In genomic region chr16:75429621-75430403, GRCh38 we compare ENCODE assay signal across 23 cellular contexts. TPM values are rescaled to one million over a fixed set of nuclear protein-coding genes. Genes with fewer than 3 reads are reported as not detected.
DNase-seq lines count a peak whose midpoint lies in the region; TF ChIP-seq lines count a peak whose summit lies in the region.
"Had no signal": no experiment of that assay in that cellular context is flagged by ENCODE, and none has a peak within 500 bp of the region (broad histone marks: within the 10 kb centered on the region; RNA-seq: fewer than 3 reads in every experiment).

No MANE protein-coding gene starts in this region.

- peaks cover 7% of the 10 kb centered on the region for H3K36me3 Mint-ChIP-seq in activated naive CD4-positive, alpha-beta T cell treated with anti-CD3 and anti-CD28 coated beads, Interleukin-2, amount 10 ng/mL, durations not matched to agents 7 days and 5 days
- peaks cover 9% of the 10 kb centered on the region for H3K36me3 Mint-ChIP-seq in activated T-helper 1 cell treated with anti-CD3 and anti-CD28 coated beads, Interleukin-12 subunit alpha, Interleukin-12 subunit beta, Interleukin-2, Interleukin-4 antibody, amounts not matched to agents 30 ng/mL and 10 ng/mL and 1 ng/mL, durations not matched to agents 14 hours and 24 hours and 36 hours (ENCODE audit: low read depth)
- H3K36me3 Mint-ChIP-seq in osteocyte (ENCODE audit: unreplicated experiment), result peaks cover 12% of the 10 kb centered on the region
- peaks cover 13% of the 10 kb centered on the region for H3K36me3 Mint-ChIP-seq in activated CD4-positive, alpha-beta memory T cell treated with anti-CD3 and anti-CD28 coated beads, Interleukin-2, amount 10 ng/mL, durations not matched to agents 7 days and 5 days (ENCODE audit: low read depth)

- H3K27ac Mint-ChIP-seq in activated naive CD4-positive, alpha-beta T cell treated with anti-CD3 and anti-CD28 coated beads, Interleukin-2, amount 10 ng/mL, durations not matched to agents 7 days and 5 days, result peak overlapping the region; percentile 19
- no peak overlapping the region for H3K27ac Mint-ChIP-seq in activated T-helper 1 cell treated with anti-CD3 and anti-CD28 coated beads, Interleukin-12 subunit alpha, Interleukin-12 subunit beta, Interleukin-2, Interleukin-4 antibody, amounts not matched to agents 30 ng/mL and 10 ng/mL and 1 ng/mL, durations not matched to agents 14 hours and 24 hours and 36 hours
- H3K27ac Mint-ChIP-seq in osteocyte (ENCODE audit: unreplicated experiment), result no peak overlapping the region
- H3K27ac Mint-ChIP-seq in activated CD4-positive, alpha-beta memory T cell treated with anti-CD3 and anti-CD28 coated beads, Interleukin-2, amount 10 ng/mL, durations not matched to agents 7 days and 5 days, result no peak overlapping the region

- H3K4me3 ChIP-seq in HEK293 (ENCODE audit: low read depth, low read length), result no peak overlapping the region
- H3K4me3 ChIP-seq: mucosa of descending colon, Peyer's patch had no signal

- H3K4me1 Mint-ChIP-seq in activated naive CD4-positive, alpha-beta T cell treated with anti-CD3 and anti-CD28 coated beads, Interleukin-2, amount 10 ng/mL, durations not matched to agents 7 days and 5 days, result peaks cover 32% of the 10 kb centered on the region
- peaks cover 21% of the 10 kb centered on the region for H3K4me1 Mint-ChIP-seq in activated T-helper 1 cell treated with anti-CD3 and anti-CD28 coated beads, Interleukin-12 subunit alpha, Interleukin-12 subunit beta, Interleukin-2, Interleukin-4 antibody, amounts not matched to agents 30 ng/mL and 10 ng/mL and 1 ng/mL, durations not matched to agents 14 hours and 24 hours and 36 hours (ENCODE audit: low read depth)
- peaks cover 41% of the 10 kb centered on the region for H3K4me1 Mint-ChIP-seq in osteocyte (ENCODE audit: unreplicated experiment)
- peaks cover 31% of the 10 kb centered on the region for H3K4me1 Mint-ChIP-seq in activated CD4-positive, alpha-beta memory T cell treated with anti-CD3 and anti-CD28 coated beads, Interleukin-2, amount 10 ng/mL, durations not matched to agents 7 days and 5 days

- no peaks in the 10 kb centered on the region for H3K9me3 ChIP-seq in HEK293 (ENCODE audit: control insufficient read depth, insufficient read depth, low read depth, low read length)
- H3K9me3 ChIP-seq: mucosa of descending colon, Peyer's patch had no signal

- no peaks in the 10 kb centered on the region for H3K27me3 Mint-ChIP-seq in activated naive CD4-positive, alpha-beta T cell treated with anti-CD3 and anti-CD28 coated beads, Interleukin-2, amount 10 ng/mL, durations not matched to agents 7 days and 5 days
- H3K27me3 Mint-ChIP-seq in activated T-helper 1 cell treated with anti-CD3 and anti-CD28 coated beads, Interleukin-12 subunit alpha, Interleukin-12 subunit beta, Interleukin-2, Interleukin-4 antibody, amounts not matched to agents 30 ng/mL and 10 ng/mL and 1 ng/mL, durations not matched to agents 14 hours and 24 hours and 36 hours (ENCODE audit: insufficient read depth), result no peaks in the 10 kb centered on the region
- no peaks in the 10 kb centered on the region for H3K27me3 Mint-ChIP-seq in osteocyte (ENCODE audit: unreplicated experiment)
- no peaks in the 10 kb centered on the region for H3K27me3 Mint-ChIP-seq in activated CD4-positive, alpha-beta memory T cell treated with anti-CD3 and anti-CD28 coated beads, Interleukin-2, amount 10 ng/mL, durations not matched to agents 7 days and 5 days

- H3K27ac ChIP-seq in HEK293 (ENCODE audit: extremely low read depth, low read depth, low read length), result no peak overlapping the region
- H3K27ac ChIP-seq: parathyroid adenoma, Peyer's patch had no signal

- CTCF ChIA-PET in activated naive CD4-positive, alpha-beta T cell treated with anti-CD3 and anti-CD28 coated beads, Interleukin-2, amount 10 ng/mL, durations not matched to agents 7 days and 5 days (lab: Charles Lee), result no interaction called here
- CTCF ChIA-PET in HEK293 (lab: Yijun Ruan, JAX), result interaction anchor here (0.6 to 0.7 kb wide), 3 partner anchors 18 to 133 kb away, joined by 3 to 5 read pairs (median 5); no protein-coding TSS in a partner anchor
- CTCF ChIA-PET in activated CD4-positive, alpha-beta memory T cell treated with anti-CD3 and anti-CD28 coated beads, Interleukin-2, amount 10 ng/mL, durations not matched to agents 7 days and 5 days (lab: Charles Lee), result no interaction called here

- TF ChIP-seq CTCF in HEK293 (tag by site-specific recombination; IDR thresholded peaks at IDR 0.05) (no peak), osteocyte (IDR thresholded peaks at IDR 0.05) (no peak)

- no peak overlapping the region for H3K4me3 Mint-ChIP-seq in activated naive CD4-positive, alpha-beta T cell treated with anti-CD3 and anti-CD28 coated beads, Interleukin-2, amount 10 ng/mL, durations not matched to agents 7 days and 5 days
- H3K4me3 Mint-ChIP-seq in activated T-helper 1 cell treated with anti-CD3 and anti-CD28 coated beads, Interleukin-12 subunit alpha, Interleukin-12 subunit beta, Interleukin-2, Interleukin-4 antibody, amounts not matched to agents 30 ng/mL and 10 ng/mL and 1 ng/mL, durations not matched to agents 14 hours and 24 hours and 36 hours, result peak overlapping the region; percentile 6
- H3K4me3 Mint-ChIP-seq in osteocyte (ENCODE audit: unreplicated experiment), result peak overlapping the region; percentile 22
- H3K4me3 Mint-ChIP-seq in activated CD4-positive, alpha-beta memory T cell treated with anti-CD3 and anti-CD28 coated beads, Interleukin-2, amount 10 ng/mL, durations not matched to agents 7 days and 5 days, result no peak overlapping the region

- peaks cover 0 to 3% of the 10 kb centered on the region in 2 experiments; a peak in 1 of 3 replicates for H3K36me3 ChIP-seq in HEK293 (ENCODE audit: control insufficient read depth in 2 of 2, insufficient read depth in 1 of 2, low read length in 2 of 2)
- H3K36me3 ChIP-seq: Peyer's patch had no signal

- no peaks in the 10 kb centered on the region for H3K9me3 Mint-ChIP-seq in activated naive CD4-positive, alpha-beta T cell treated with anti-CD3 and anti-CD28 coated beads, Interleukin-2, amount 10 ng/mL, durations not matched to agents 7 days and 5 days
- H3K9me3 Mint-ChIP-seq in activated T-helper 1 cell treated with anti-CD3 and anti-CD28 coated beads, Interleukin-12 subunit alpha, Interleukin-12 subunit beta, Interleukin-2, Interleukin-4 antibody, amounts not matched to agents 30 ng/mL and 10 ng/mL and 1 ng/mL, durations not matched to agents 14 hours and 24 hours and 36 hours, result no peaks in the 10 kb centered on the region
- no peaks in the 10 kb centered on the region for H3K9me3 Mint-ChIP-seq in osteocyte (ENCODE audit: unreplicated experiment)
- H3K9me3 Mint-ChIP-seq in activated CD4-positive, alpha-beta memory T cell treated with anti-CD3 and anti-CD28 coated beads, Interleukin-2, amount 10 ng/mL, durations not matched to agents 7 days and 5 days, result no peaks in the 10 kb centered on the region

- intact Hi-C loops in activated T-helper 1 cell treated with anti-CD3 and anti-CD28 coated beads, Interleukin-12 subunit alpha, Interleukin-12 subunit beta, Interleukin-2, Interleukin-4 antibody, amounts not matched to agents 30 ng/mL and 10 ng/mL and 1 ng/mL, durations not matched to agents 14 hours and 24 hours and 36 hours (cut with micrococcal nuclease), result loop anchor here (5.0 to 10.0 kb wide), 3 partner anchors 765 to 1063 kb away; partner anchors contain the start of genes GLG1 and RFWD3

- no peak for DNase-seq in activated naive CD4-positive, alpha-beta T cell treated with anti-CD3 and anti-CD28 coated beads, Interleukin-2, amount 10 ng/mL, durations not matched to agents 7 days and 5 days
- no peak for DNase-seq in activated naive CD4-positive, alpha-beta T cell treated with Interleukin-2 at 50 U/mL for 16 hours
- no peak for DNase-seq in activated T-helper 1 cell treated with anti-CD3 and anti-CD28 coated beads, Interleukin-12 subunit alpha, Interleukin-12 subunit beta, Interleukin-2, Interleukin-4 antibody, amounts not matched to agents 30 ng/mL and 10 ng/mL and 1 ng/mL, durations not matched to agents 14 hours and 24 hours and 36 hours (ENCODE audit: low spot score)
- DNase-seq in osteocyte (ENCODE audit: extremely low spot score, unreplicated experiment) (no peak), HCEC 1CT (no peak), NCI-H1436 treated with DMSO at 0.1 percent for 48 hours (lab: John Stamatoyannopoulos, UW) (no peak)
- DNase-seq in activated CD4-positive, alpha-beta memory T cell treated with anti-CD3 and anti-CD28 coated beads, Interleukin-2, amount 10 ng/mL, durations not matched to agents 7 days and 5 days, result no peak
- DNase-seq: activated CD4-positive, alpha-beta T cell treated with anti-CD3 and anti-CD28 coated beads, Interleukin-2, amount 50 U/mL, for 48 hours; caudate nucleus; cortex of kidney; DMS 273 treated with DMSO at 0.1 percent for 48 hours; effector memory CD4-positive, alpha-beta T cell; left colon; mammary epithelial cell; mucosa of descending colon; NCI-H1436; NCI-H2107; Peyer's patch; small intestine; stimulated activated naive CD4-positive, alpha-beta T cell; T-helper 9 cell had no signal

- POLR2A ChIA-PET in HEK293 (lab: Yijun Ruan, JAX), result no interaction called here
- POLR2A ChIA-PET in activated CD4-positive, alpha-beta memory T cell treated with anti-CD3 and anti-CD28 coated beads, Interleukin-2, amount 10 ng/mL, durations not matched to agents 7 days and 5 days (lab: Charles Lee), result no interaction called here

- no peaks in the 10 kb centered on the region for H3K4me1 ChIP-seq in HEK293 (ENCODE audit: control insufficient read depth, insufficient read depth, low read length)
- H3K4me1 ChIP-seq: parathyroid adenoma had no signal

TF ChIP-seq in HEK293, 187 proteins besides CTCF, POLR2A, EP300 and RAD21 (continues in another document):
- peak; percentile 46; the same call in 1 of the 2 replicates for TF ChIP-seq ZNF121 (tag by site-specific recombination; IDR thresholded peaks at IDR 0.05)
- no peak for TF ChIP-seq ZNF580 (tag by site-specific recombination; IDR thresholded peaks at IDR 0.05)
- no peak for TF ChIP-seq IKZF3 (tag by site-specific recombination; IDR thresholded peaks at IDR 0.05)

RNA-seq across cellular contexts. Expression of gene CFDP1, which starts 3.5 kb away (rescaled TPM):
- total RNA-seq in activated T-helper 1 cell treated with anti-CD3 and anti-CD28 coated beads, Interleukin-12 subunit alpha, Interleukin-12 subunit beta, Interleukin-2, Interleukin-4 antibody, amounts not matched to agents 30 ng/mL and 10 ng/mL and 1 ng/mL, durations not matched to agents 14 hours and 24 hours and 36 hours, result 35.4 TPM in 2 replicates
- total RNA-seq in osteocyte, result 62.4 and 65.6 TPM in 2 replicates
- 10 to 100 TPM; 35.1 to 36.2 TPM for total RNA-seq in activated CD4-positive, alpha-beta memory T cell treated with anti-CD3 and anti-CD28 coated beads, Interleukin-2, amount 10 ng/mL, durations not matched to agents 7 days and 5 days

RNA-seq across cellular contexts. Expression of gene TMEM170A, which starts 34.7 kb away (rescaled TPM):
- total RNA-seq in activated T-helper 1 cell treated with anti-CD3 and anti-CD28 coated beads, Interleukin-12 subunit alpha, Interleukin-12 subunit beta, Interleukin-2, Interleukin-4 antibody, amounts not matched to agents 30 ng/mL and 10 ng/mL and 1 ng/mL, durations not matched to agents 14 hours and 24 hours and 36 hours, result 42.1 and 42.7 TPM in 2 replicates
- total RNA-seq in osteocyte, result 13.9 and 15.2 TPM in 2 replicates
- 10 to 100 TPM; 30.8 to 33.9 TPM for total RNA-seq in activated CD4-positive, alpha-beta memory T cell treated with anti-CD3 and anti-CD28 coated beads, Interleukin-2, amount 10 ng/mL, durations not matched to agents 7 days and 5 days

Comparison
In these comparisons a context has a peak if more than half of its experiments do, and no peak if none do; other contexts are left out.
1. H3K4me3 Mint-ChIP-seq: peak in activated T-helper 1 cell treated with anti-CD3 and anti-CD28 coated beads, Interleukin-12 subunit alpha, Interleukin-12 subunit beta, Interleukin-2, Interleukin-4 antibody, amounts not matched to agents 30 ng/mL and 10 ng/mL and 1 ng/mL, durations not matched to agents 14 hours and 24 hours and 36 hours (single experiment) and osteocyte (single experiment); none in activated naive CD4-positive, alpha-beta T cell treated with anti-CD3 and anti-CD28 coated beads, Interleukin-2, amount 10 ng/mL, durations not matched to agents 7 days and 5 days (single experiment) and activated CD4-positive, alpha-beta memory T cell treated with anti-CD3 and anti-CD28 coated beads, Interleukin-2, amount 10 ng/mL, durations not matched to agents 7 days and 5 days (single experiment).